2 cellular contexts compared by ENCODE assay signal in the genomic region with DNA sequence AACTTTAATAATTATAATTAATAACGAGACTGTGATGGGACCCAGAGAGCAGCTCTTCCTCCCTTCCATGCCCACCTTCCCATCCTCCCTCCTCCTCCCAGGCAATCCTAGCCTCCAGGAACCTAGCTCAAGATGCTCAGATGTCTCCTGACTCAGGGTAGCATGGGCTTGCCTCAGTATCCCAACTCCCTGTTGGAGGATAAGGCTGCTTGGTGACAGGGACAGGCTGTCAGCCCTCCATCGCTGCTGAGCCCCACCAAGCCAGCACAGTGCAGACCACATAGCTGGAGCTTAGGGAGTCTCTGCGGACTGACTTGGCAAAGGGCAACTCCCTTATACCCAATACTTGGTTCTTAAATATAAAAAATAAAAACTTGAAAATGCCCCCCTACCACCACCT.
TF ChIP-seq lines count a peak whose summit lies in the region.

No MANE protein-coding gene starts in this region.

TF ChIP-seq in GM23338, 12 proteins besides CTCF, POLR2A, EP300 and RAD21:
- TF ChIP-seq EZH2phosphoT487 (IDR thresholded peaks at IDR 0.05; ENCODE audit: unreplicated experiment) (no peak), ZNF114 (CRISPR knock-in tag; IDR thresholded peaks at IDR 0.05) (no peak), NANOG (IDR thresholded peaks at IDR 0.05; ENCODE audit: borderline replicate concordance) (no peak), CREB1 (CRISPR knock-in tag; IDR thresholded peaks at IDR 0.05; ENCODE audit: low read depth) (no peak), JUNB (IDR thresholded peaks at IDR 0.05; ENCODE audit: unreplicated experiment) (no peak), ZNF331 (CRISPR knock-in tag; IDR thresholded peaks at IDR 0.05; ENCODE audit: low read depth) (no peak), STAT1 (IDR thresholded peaks at IDR 0.05; ENCODE audit: unreplicated experiment) (no peak), POLR2AphosphoS5 (IDR thresholded peaks at IDR 0.05; ENCODE audit: low read depth) (no peak), EZH2 (IDR thresholded peaks at IDR 0.05; ENCODE audit: low read depth, unreplicated experiment) (no peak)
- TF ChIP-seq, protein P1, sequence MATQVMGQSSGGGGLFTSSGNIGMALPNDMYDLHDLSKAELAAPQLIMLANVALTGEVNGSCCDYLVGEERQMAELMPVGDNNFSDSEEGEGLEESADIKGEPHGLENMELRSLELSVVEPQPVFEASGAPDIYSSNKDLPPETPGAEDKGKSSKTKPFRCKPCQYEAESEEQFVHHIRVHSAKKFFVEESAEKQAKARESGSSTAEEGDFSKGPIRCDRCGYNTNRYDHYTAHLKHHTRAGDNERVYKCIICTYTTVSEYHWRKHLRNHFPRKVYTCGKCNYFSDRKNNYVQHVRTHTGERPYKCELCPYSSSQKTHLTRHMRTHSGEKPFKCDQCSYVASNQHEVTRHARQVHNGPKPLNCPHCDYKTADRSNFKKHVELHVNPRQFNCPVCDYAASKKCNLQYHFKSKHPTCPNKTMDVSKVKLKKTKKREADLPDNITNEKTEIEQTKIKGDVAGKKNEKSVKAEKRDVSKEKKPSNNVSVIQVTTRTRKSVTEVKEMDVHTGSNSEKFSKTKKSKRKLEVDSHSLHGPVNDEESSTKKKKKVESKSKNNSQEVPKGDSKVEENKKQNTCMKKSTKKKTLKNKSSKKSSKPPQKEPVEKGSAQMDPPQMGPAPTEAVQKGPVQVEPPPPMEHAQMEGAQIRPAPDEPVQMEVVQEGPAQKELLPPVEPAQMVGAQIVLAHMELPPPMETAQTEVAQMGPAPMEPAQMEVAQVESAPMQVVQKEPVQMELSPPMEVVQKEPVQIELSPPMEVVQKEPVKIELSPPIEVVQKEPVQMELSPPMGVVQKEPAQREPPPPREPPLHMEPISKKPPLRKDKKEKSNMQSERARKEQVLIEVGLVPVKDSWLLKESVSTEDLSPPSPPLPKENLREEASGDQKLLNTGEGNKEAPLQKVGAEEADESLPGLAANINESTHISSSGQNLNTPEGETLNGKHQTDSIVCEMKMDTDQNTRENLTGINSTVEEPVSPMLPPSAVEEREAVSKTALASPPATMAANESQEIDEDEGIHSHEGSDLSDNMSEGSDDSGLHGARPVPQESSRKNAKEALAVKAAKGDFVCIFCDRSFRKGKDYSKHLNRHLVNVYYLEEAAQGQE (IDR thresholded peaks at IDR 0.05; ENCODE audit: unreplicated experiment) = no peak
- TF ChIP-seq, protein P2, sequence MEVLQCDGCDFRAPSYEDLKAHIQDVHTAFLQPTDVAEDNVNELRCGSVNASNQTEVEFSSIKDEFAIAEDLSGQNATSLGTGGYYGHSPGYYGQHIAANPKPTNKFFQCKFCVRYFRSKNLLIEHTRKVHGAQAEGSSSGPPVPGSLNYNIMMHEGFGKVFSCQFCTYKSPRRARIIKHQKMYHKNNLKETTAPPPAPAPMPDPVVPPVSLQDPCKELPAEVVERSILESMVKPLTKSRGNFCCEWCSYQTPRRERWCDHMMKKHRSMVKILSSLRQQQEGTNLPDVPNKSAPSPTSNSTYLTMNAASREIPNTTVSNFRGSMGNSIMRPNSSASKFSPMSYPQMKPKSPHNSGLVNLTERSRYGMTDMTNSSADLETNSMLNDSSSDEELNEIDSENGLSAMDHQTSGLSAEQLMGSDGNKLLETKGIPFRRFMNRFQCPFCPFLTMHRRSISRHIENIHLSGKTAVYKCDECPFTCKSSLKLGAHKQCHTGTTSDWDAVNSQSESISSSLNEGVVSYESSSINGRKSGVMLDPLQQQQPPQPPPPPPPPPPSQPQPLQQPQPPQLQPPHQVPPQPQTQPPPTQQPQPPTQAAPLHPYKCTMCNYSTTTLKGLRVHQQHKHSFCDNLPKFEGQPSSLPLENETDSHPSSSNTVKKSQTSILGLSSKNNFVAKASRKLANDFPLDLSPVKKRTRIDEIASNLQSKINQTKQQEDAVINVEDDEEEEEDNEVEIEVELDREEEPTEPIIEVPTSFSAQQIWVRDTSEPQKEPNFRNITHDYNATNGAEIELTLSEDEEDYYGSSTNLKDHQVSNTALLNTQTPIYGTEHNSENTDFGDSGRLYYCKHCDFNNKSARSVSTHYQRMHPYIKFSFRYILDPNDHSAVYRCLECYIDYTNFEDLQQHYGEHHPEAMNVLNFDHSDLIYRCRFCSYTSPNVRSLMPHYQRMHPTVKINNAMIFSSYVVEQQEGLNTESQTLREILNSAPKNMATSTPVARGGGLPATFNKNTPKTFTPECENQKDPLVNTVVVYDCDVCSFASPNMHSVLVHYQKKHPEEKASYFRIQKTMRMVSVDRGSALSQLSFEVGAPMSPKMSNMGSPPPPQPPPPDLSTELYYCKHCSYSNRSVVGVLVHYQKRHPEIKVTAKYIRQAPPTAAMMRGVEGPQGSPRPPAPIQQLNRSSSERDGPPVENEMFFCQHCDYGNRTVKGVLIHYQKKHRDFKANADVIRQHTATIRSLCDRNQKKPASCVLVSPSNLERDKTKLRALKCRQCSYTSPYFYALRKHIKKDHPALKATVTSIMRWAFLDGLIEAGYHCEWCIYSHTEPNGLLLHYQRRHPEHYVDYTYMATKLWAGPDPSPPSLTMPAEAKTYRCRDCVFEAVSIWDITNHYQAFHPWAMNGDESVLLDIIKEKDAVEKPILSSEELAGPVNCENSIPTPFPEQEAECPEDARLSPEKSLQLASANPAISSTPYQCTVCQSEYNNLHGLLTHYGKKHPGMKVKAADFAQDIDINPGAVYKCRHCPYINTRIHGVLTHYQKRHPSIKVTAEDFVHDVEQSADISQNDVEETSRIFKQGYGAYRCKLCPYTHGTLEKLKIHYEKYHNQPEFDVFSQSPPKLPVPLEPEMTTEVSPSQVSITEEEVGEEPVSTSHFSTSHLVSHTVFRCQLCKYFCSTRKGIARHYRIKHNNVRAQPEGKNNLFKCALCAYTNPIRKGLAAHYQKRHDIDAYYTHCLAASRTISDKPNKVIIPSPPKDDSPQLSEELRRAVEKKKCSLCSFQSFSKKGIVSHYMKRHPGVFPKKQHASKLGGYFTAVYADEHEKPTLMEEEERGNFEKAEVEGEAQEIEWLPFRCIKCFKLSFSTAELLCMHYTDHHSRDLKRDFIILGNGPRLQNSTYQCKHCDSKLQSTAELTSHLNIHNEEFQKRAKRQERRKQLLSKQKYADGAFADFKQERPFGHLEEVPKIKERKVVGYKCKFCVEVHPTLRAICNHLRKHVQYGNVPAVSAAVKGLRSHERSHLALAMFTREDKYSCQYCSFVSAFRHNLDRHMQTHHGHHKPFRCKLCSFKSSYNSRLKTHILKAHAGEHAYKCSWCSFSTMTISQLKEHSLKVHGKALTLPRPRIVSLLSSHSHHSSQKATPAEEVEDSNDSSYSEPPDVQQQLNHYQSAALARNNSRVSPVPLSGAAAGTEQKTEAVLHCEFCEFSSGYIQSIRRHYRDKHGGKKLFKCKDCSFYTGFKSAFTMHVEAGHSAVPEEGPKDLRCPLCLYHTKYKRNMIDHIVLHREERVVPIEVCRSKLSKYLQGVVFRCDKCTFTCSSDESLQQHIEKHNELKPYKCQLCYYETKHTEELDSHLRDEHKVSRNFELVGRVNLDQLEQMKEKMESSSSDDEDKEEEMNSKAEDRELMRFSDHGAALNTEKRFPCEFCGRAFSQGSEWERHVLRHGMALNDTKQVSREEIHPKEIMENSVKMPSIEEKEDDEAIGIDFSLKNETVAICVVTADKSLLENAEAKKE (CRISPR knock-in tag; IDR thresholded peaks at IDR 0.05) = no peak
TF ChIP-seq in GM23338: peak in this region for 0.

TF ChIP-seq in GM12878, 131 proteins besides CTCF, POLR2A, EP300 and RAD21:
- TF ChIP-seq NR2F1 (conservative IDR thresholded peaks at IDR 0.05) = no peak
- TF ChIP-seq TCF3 (IDR thresholded peaks at IDR 0.05; ENCODE audit: borderline replicate concordance, insufficient read depth, low read depth, low read length) = no peak
- peak; percentile 65; the same call in 1 of the 2 replicates for TF ChIP-seq POLR2AphosphoS5 (IDR thresholded peaks at IDR 0.05; ENCODE audit: low read length)
- TF ChIP-seq POLR2AphosphoS2 (IDR thresholded peaks at IDR 0.05; ENCODE audit: low read depth, low read length) = no peak
- TF ChIP-seq, protein P3, sequence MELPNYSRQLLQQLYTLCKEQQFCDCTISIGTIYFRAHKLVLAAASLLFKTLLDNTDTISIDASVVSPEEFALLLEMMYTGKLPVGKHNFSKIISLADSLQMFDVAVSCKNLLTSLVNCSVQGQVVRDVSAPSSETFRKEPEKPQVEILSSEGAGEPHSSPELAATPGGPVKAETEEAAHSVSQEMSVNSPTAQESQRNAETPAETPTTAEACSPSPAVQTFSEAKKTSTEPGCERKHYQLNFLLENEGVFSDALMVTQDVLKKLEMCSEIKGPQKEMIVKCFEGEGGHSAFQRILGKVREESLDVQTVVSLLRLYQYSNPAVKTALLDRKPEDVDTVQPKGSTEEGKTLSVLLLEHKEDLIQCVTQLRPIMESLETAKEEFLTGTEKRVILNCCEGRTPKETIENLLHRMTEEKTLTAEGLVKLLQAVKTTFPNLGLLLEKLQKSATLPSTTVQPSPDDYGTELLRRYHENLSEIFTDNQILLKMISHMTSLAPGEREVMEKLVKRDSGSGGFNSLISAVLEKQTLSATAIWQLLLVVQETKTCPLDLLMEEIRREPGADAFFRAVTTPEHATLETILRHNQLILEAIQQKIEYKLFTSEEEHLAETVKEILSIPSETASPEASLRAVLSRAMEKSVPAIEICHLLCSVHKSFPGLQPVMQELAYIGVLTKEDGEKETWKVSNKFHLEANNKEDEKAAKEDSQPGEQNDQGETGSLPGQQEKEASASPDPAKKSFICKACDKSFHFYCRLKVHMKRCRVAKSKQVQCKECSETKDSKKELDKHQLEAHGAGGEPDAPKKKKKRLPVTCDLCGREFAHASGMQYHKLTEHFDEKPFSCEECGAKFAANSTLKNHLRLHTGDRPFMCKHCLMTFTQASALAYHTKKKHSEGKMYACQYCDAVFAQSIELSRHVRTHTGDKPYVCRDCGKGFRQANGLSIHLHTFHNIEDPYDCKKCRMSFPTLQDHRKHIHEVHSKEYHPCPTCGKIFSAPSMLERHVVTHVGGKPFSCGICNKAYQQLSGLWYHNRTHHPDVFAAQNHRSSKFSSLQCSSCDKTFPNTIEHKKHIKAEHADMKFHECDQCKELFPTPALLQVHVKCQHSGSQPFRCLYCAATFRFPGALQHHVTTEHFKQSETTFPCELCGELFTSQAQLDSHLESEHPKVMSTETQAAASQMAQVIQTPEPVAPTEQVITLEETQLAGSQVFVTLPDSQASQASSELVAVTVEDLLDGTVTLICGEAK (IDR thresholded peaks at IDR 0.05; ENCODE audit: borderline replicate concordance) = no peak
- TF ChIP-seq, protein P4, sequence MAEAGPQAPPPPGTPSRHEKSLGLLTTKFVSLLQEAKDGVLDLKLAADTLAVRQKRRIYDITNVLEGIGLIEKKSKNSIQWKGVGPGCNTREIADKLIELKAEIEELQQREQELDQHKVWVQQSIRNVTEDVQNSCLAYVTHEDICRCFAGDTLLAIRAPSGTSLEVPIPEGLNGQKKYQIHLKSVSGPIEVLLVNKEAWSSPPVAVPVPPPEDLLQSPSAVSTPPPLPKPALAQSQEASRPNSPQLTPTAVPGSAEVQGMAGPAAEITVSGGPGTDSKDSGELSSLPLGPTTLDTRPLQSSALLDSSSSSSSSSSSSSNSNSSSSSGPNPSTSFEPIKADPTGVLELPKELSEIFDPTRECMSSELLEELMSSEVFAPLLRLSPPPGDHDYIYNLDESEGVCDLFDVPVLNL (IDR thresholded peaks at IDR 0.05; ENCODE audit: low read depth, low read length) = no peak
- TF ChIP-seq, protein P5, sequence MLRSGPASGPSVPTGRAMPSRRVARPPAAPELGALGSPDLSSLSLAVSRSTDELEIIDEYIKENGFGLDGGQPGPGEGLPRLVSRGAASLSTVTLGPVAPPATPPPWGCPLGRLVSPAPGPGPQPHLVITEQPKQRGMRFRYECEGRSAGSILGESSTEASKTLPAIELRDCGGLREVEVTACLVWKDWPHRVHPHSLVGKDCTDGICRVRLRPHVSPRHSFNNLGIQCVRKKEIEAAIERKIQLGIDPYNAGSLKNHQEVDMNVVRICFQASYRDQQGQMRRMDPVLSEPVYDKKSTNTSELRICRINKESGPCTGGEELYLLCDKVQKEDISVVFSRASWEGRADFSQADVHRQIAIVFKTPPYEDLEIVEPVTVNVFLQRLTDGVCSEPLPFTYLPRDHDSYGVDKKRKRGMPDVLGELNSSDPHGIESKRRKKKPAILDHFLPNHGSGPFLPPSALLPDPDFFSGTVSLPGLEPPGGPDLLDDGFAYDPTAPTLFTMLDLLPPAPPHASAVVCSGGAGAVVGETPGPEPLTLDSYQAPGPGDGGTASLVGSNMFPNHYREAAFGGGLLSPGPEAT (IDR thresholded peaks at IDR 0.05; ENCODE audit: low read depth) = no peak
- no peak for TF ChIP-seq STAT1 (conservative IDR thresholded peaks at IDR 0.05)
